Comparison of ENCODE assay signal across 8 cellular contexts in the genomic region with DNA sequence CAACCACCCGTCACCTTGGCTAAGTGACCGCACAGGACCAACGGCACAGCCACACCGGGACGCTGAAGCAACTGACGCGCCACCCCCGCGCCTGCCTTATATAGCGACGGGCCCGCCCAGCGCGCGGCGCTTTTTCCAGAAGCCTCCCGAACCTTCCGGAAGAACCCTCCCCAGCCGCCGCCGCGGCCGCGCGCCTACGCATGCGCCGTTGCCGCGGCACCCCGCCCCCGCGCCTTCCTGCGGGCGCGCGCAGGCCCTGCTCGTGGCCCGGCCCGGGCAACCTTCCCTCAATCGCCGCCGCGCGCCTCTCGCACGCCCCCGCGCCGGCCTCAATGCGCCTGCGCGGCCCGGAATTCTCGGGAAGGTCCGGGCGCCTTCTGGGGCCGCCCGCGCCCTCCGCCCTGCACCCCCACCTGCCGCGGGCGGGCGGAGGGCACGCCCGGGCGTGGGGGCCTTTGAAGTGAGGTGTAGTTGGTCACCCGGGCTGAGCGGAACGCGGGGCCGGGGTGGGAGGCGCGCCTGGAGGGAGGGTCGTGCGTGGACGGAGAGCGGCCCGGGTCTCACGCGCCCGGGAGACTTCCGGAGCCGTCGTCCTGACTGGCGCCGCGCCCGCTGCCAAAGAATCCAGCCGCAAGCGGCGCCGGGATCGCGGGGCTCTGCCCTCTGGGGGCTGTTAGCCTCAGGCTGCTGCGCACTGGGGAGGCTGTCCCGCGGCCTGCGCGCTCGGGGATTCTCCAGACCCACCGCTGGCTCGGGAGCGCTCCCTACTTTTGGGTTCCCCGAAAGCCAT. TPM values are rescaled to one million over a fixed set of nuclear protein-coding genes. Genes with fewer than 3 reads are reported as not detected.
DNase-seq lines count a peak whose midpoint lies in the region; ATAC-seq and TF ChIP-seq lines count a peak whose summit lies in the region.

Gene HSP90AA1, minus strand, starts transcription at position 73 of the 790 bp plus-strand sequence. CDS start 666 bp downstream, outside the sequence.

- TF ChIP-seq CTCF in kidney epithelial cell (IDR thresholded peaks at IDR 0.05; ENCODE audit: insufficient read depth, low read length, poor library complexity, severe bottlenecking): peak; percentile 19

- DNase-seq in AG20443 (ENCODE audit: low spot score) (peak; percentile 100), NCI-H460 (ENCODE audit: extremely low read depth, low read depth) (peak; percentile 91), cerebellar cortex (ENCODE audit: low spot score) (peak; percentile 78), kidney epithelial cell (ENCODE audit: low read depth) (peak; percentile 57)
- DNase-seq in activated CD4-positive, CD25-positive, alpha-beta regulatory T cell treated with anti-CD3 and anti-CD28 coated beads, Interleukin-2, amount 50 U/mL, for 72 hours: peak; percentile 98
- DNase-seq in stimulated activated CD4-positive, alpha-beta T cell treated with anti-CD3 and anti-CD28 coated beads, Interleukin-15, amount 100 ng/mL, for 24 hours: peak; percentile 95

- H3K27me3 ChIP-seq in kidney epithelial cell (ENCODE audit: control insufficient read depth, insufficient read depth, low read length): no peaks in the 10 kb centered on the region

- H3K36me3 ChIP-seq in kidney epithelial cell (ENCODE audit: control insufficient read depth, insufficient read depth, low read length): peaks cover 3% of the 10 kb centered on the region

- peak within 1 kb of the TSS; percentile 84 for H3K4me3 ChIP-seq in kidney epithelial cell (ENCODE audit: low read depth, low read length)

- ATAC-seq in GM19043 (IDR thresholded peaks at IDR 0.05; ENCODE audit: low read depth, unreplicated experiment) (peak; percentile 57), HG03354 (IDR thresholded peaks at IDR 0.05; ENCODE audit: poor library complexity, severe bottlenecking, unreplicated experiment) (peak; percentile 75)

RNA-seq across cellular contexts. Expression of gene HSP90AA1, which starts in this region (rescaled TPM):
- total RNA-seq in NCI-H460 (2014; rRNA removed; shearing (Covaris generic)): 175 and 234 TPM in 2 replicates
- 218 and 303 TPM in 2 replicates for polyA plus RNA-seq in NCI-H460 (2014; cell fraction: nucleus; rRNA removed)
- total RNA-seq in kidney epithelial cell: 648 and 691 TPM in 2 replicates

Comparison
In these comparisons a context has a peak if more than half of its experiments do, and no peak if none do; other contexts are left out.
1. Peak in every context shown above with its lines: DNase-seq, ATAC-seq and H3K4me3 ChIP-seq.